ENCODE assay signal across 1 cellular context in the genomic region with DNA sequence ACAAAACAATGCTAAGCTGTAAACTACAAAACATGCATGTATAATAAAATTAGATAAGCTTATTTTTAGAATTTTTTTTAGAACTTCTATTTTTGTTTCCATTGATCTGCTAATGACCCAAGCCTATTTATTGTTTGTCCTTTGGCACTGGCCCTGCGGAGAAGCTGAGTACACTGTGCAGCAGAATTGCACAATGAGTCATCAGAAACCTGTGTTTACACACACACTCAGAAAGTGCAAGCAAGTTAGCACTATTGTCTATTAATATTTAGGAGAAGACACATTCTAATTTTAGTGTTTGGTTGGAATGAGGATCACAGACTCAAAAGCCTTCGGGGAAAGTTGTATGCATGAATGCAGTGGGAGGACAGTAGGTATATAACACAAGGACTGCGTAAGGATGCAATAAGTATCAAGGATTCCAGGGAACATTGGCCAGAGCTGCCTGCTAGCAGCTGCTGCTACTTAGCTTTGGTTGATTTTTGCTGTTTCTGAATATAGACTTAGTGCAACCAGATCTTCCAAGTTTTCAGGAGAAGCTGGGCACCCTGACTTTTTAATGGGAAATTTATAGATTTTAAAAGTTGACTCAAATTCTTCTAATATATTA.
TF ChIP-seq lines count a peak whose summit lies in the region.

No MANE protein-coding gene starts in this region.

TF ChIP-seq in GM23338, 12 proteins besides CTCF, POLR2A, EP300 and RAD21 (continued from another document):
- TF ChIP-seq, protein P1, sequence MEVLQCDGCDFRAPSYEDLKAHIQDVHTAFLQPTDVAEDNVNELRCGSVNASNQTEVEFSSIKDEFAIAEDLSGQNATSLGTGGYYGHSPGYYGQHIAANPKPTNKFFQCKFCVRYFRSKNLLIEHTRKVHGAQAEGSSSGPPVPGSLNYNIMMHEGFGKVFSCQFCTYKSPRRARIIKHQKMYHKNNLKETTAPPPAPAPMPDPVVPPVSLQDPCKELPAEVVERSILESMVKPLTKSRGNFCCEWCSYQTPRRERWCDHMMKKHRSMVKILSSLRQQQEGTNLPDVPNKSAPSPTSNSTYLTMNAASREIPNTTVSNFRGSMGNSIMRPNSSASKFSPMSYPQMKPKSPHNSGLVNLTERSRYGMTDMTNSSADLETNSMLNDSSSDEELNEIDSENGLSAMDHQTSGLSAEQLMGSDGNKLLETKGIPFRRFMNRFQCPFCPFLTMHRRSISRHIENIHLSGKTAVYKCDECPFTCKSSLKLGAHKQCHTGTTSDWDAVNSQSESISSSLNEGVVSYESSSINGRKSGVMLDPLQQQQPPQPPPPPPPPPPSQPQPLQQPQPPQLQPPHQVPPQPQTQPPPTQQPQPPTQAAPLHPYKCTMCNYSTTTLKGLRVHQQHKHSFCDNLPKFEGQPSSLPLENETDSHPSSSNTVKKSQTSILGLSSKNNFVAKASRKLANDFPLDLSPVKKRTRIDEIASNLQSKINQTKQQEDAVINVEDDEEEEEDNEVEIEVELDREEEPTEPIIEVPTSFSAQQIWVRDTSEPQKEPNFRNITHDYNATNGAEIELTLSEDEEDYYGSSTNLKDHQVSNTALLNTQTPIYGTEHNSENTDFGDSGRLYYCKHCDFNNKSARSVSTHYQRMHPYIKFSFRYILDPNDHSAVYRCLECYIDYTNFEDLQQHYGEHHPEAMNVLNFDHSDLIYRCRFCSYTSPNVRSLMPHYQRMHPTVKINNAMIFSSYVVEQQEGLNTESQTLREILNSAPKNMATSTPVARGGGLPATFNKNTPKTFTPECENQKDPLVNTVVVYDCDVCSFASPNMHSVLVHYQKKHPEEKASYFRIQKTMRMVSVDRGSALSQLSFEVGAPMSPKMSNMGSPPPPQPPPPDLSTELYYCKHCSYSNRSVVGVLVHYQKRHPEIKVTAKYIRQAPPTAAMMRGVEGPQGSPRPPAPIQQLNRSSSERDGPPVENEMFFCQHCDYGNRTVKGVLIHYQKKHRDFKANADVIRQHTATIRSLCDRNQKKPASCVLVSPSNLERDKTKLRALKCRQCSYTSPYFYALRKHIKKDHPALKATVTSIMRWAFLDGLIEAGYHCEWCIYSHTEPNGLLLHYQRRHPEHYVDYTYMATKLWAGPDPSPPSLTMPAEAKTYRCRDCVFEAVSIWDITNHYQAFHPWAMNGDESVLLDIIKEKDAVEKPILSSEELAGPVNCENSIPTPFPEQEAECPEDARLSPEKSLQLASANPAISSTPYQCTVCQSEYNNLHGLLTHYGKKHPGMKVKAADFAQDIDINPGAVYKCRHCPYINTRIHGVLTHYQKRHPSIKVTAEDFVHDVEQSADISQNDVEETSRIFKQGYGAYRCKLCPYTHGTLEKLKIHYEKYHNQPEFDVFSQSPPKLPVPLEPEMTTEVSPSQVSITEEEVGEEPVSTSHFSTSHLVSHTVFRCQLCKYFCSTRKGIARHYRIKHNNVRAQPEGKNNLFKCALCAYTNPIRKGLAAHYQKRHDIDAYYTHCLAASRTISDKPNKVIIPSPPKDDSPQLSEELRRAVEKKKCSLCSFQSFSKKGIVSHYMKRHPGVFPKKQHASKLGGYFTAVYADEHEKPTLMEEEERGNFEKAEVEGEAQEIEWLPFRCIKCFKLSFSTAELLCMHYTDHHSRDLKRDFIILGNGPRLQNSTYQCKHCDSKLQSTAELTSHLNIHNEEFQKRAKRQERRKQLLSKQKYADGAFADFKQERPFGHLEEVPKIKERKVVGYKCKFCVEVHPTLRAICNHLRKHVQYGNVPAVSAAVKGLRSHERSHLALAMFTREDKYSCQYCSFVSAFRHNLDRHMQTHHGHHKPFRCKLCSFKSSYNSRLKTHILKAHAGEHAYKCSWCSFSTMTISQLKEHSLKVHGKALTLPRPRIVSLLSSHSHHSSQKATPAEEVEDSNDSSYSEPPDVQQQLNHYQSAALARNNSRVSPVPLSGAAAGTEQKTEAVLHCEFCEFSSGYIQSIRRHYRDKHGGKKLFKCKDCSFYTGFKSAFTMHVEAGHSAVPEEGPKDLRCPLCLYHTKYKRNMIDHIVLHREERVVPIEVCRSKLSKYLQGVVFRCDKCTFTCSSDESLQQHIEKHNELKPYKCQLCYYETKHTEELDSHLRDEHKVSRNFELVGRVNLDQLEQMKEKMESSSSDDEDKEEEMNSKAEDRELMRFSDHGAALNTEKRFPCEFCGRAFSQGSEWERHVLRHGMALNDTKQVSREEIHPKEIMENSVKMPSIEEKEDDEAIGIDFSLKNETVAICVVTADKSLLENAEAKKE (CRISPR knock-in tag; IDR thresholded peaks at IDR 0.05) = no peak
- TF ChIP-seq EZH2phosphoT487 (IDR thresholded peaks at IDR 0.05; ENCODE audit: unreplicated experiment) (no peak), ZNF331 (CRISPR knock-in tag; IDR thresholded peaks at IDR 0.05; ENCODE audit: low read depth) (no peak), NANOG (IDR thresholded peaks at IDR 0.05; ENCODE audit: borderline replicate concordance) (no peak)
